In the genomic region with DNA sequence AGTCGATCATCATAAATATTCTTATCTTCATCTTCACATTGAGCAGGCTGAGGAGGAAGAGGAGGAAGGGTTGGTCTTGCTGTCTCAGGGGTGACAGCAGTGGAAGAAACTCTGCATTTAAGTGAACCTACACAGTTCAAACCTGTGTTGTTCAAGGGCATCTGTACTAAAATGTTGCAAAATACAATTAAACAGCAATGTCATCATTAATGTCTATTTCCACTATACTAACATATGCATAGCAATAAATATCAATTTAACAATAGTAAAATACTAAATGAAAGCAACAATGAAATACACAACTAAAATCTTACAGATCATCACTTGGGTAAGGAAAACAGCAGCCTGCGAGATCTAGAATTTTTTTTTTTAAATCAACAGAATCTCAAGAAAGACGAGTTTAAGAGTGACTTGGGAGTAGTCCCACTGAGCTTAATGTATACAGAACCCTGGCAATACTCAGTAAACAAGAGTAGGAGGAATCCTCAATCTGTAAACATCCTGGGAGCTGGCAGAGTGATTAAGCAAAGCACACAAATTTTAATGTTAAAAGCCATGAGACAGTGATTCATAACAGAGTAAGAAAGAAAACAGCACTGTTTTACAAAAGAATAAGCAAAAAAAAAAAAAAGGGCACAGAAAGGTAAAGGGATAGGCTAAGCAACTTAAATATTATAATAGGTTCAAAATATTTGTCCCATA, we compare ENCODE assay signal across 19 cellular contexts. TPM values are rescaled to one million over a fixed set of nuclear protein-coding genes. Genes with fewer than 3 reads are reported as not detected.
A peak's percentile ranks its signal among the peaks of the same experiment; 100 is the strongest.
DNase-seq lines count a peak whose midpoint lies in the region; ATAC-seq and TF ChIP-seq lines count a peak whose summit lies in the region.
"Had no signal": no experiment of that assay in that cellular context is flagged by ENCODE, and none has a peak within 500 bp of the region (broad histone marks: within the 10 kb centered on the region; RNA-seq: fewer than 3 reads in every experiment).

No MANE protein-coding gene starts in this region.

- H3K4me3 ChIP-seq in mammary epithelial cell (replicated peaks in 1 of 3; ENCODE audit: insufficient read depth in 1 of 3, low read depth in 2 of 3, low read length in 3 of 3) (no peak overlapping the region), fibroblast of lung (replicated peaks in 1 of 4; ENCODE audit: control extremely low read depth in 1 of 4, insufficient read depth in 1 of 4, low read depth in 3 of 4, low read length in 4 of 4) (no peak overlapping the region)
- H3K4me3 ChIP-seq: neural progenitor cell, spleen had no signal

- H3K27me3 Mint-ChIP-seq in MCF 10A (ENCODE audit: insufficient read depth, unreplicated experiment), result no peaks in the 10 kb centered on the region
- H3K27me3 Mint-ChIP-seq: activated naive CD4-positive, alpha-beta T cell treated with anti-CD3 and anti-CD28 coated beads, Interleukin-2, amount 50 U/mL, for 24 hours; progenitor cell of endocrine pancreas had no signal

- H3K27ac Mint-ChIP-seq in MCF 10A (ENCODE audit: low read depth, unreplicated experiment), result peak overlapping the region; percentile 37
- H3K27ac Mint-ChIP-seq: activated naive CD4-positive, alpha-beta T cell treated with anti-CD3 and anti-CD28 coated beads, Interleukin-2, amount 50 U/mL, for 24 hours; CD4-positive, CD25-positive, alpha-beta regulatory T cell; neural progenitor cell; progenitor cell of endocrine pancreas; T-helper 17 cell had no signal

- BruUV-seq in MCF 10A (replicated peaks; lab: Mats Ljungman, UMichigan) (no TSS peak), mammary epithelial cell (replicated peaks; lab: Mats Ljungman, UMichigan) (no TSS peak)

- TF ChIP-seq CTCF in MCF 10A (IDR thresholded peaks at IDR 0.05; ENCODE audit: unreplicated experiment) (no peak), mammary epithelial cell (conservative IDR thresholded peaks at IDR 0.05 in 1 of 2, IDR thresholded peaks at IDR 0.05 in 1 of 2; ENCODE audit: extremely low read depth in 1 of 2, insufficient read depth in 1 of 2, low read depth in 1 of 2, low read length in 2 of 2) (no peak), fibroblast of lung (conservative IDR thresholded peaks at IDR 0.05 in 1 of 2, IDR thresholded peaks at IDR 0.05 in 1 of 2; ENCODE audit: low read depth in 1 of 2, low read length in 2 of 2) (no peak)

- no peak overlapping the region for H3K9ac ChIP-seq in mammary epithelial cell (ENCODE audit: insufficient read depth, low read length)
- no peak overlapping the region for H3K9ac ChIP-seq in fibroblast of lung (ENCODE audit: insufficient read depth, low read length)
- H3K9ac ChIP-seq: neural progenitor cell had no signal

- CTCF ChIA-PET in MCF 10A (lab: Yijun Ruan, JAX) (interaction anchor here (0.7 to 0.9 kb wide), 2 partner anchors 44 to 923 kb away, joined by 3 to 4 read pairs; no protein-coding TSS in a partner anchor), mammary epithelial cell (lab: Charles Lee; ENCODE audit: low non-redundant PET) (interaction anchor here (0.5 kb wide), 2 partner anchors 11 to 421 kb away, joined by 3 to 6 read pairs; no protein-coding TSS in a partner anchor)

- POLR2A ChIA-PET in MCF 10A (lab: Yijun Ruan, JAX), result interaction anchor here (0.6 to 13.3 kb wide), 7 partner anchors 8 to 905 kb away, joined by 3 to 235 read pairs (median 3); a partner anchor contains a TSS

- peaks cover 7% of the 10 kb centered on the region for H3K4me1 ChIP-seq in mammary epithelial cell (ENCODE audit: insufficient read depth, low read length)
- H3K4me1 ChIP-seq in fibroblast of lung (ENCODE audit: control insufficient read depth, extremely low read depth, insufficient read depth, low read length), result no peaks in the 10 kb centered on the region
- H3K4me1 ChIP-seq: spleen had no signal

- no peak overlapping the region for H2AFZ ChIP-seq in mammary epithelial cell (ENCODE audit: low read depth, low read length)
- H2AFZ ChIP-seq in fibroblast of lung (ENCODE audit: low read length), result no peak overlapping the region
- H2AFZ ChIP-seq: neural progenitor cell had no signal

- WGBS in mammary epithelial cell (ENCODE audit: low coverage, missing lambda C conversion rate), result 98% methylated on average over 3 of the region's 3 CpGs

- H3K36me3 ChIP-seq in mammary epithelial cell (ENCODE audit: insufficient read depth, low read length) (no peaks in the 10 kb centered on the region), fibroblast of lung (ENCODE audit: control insufficient read depth, insufficient read depth, low read length) (no peaks in the 10 kb centered on the region)
- H3K36me3 ChIP-seq: neural progenitor cell, spleen had no signal

- H3K4me2 ChIP-seq in mammary epithelial cell (ENCODE audit: insufficient read depth, low read depth, low read length), result no peak overlapping the region
- peak overlapping the region; percentile 40 for H3K4me2 ChIP-seq in fibroblast of lung (ENCODE audit: extremely low read depth, insufficient read depth, low read length)
- H3K4me2 ChIP-seq: neural progenitor cell had no signal

- dilution Hi-C loops in mammary epithelial cell (cut with HindIII; ENCODE audit: low sequenced_read_pairs), result no loop called here

- H4K20me1 ChIP-seq in mammary epithelial cell (ENCODE audit: insufficient read depth, low read length) (no peaks in the 10 kb centered on the region), fibroblast of lung (ENCODE audit: control insufficient read depth, extremely low read depth, insufficient read depth, low read length) (no peaks in the 10 kb centered on the region)

- H3K4me3 Mint-ChIP-seq in MCF 10A (ENCODE audit: unreplicated experiment), result no peak overlapping the region
- H3K4me3 Mint-ChIP-seq: activated naive CD4-positive, alpha-beta T cell treated with anti-CD3 and anti-CD28 coated beads, Interleukin-2, amount 50 U/mL, for 24 hours; CD4-positive, CD25-positive, alpha-beta regulatory T cell; neural progenitor cell; T-helper 17 cell had no signal

- H3K9me3 Mint-ChIP-seq in MCF 10A (ENCODE audit: unreplicated experiment), result no peaks in the 10 kb centered on the region
- H3K9me3 Mint-ChIP-seq: activated naive CD4-positive, alpha-beta T cell treated with anti-CD3 and anti-CD28 coated beads, Interleukin-2, amount 50 U/mL, for 24 hours; neural progenitor cell had no signal

- H3K27ac ChIP-seq in mammary epithelial cell (ENCODE audit: insufficient read depth, low read depth, low read length) (no peak overlapping the region), fibroblast of lung (ENCODE audit: insufficient read depth, low read length) (no peak overlapping the region)
- H3K27ac ChIP-seq: neural progenitor cell, spleen had no signal

- H3K36me3 Mint-ChIP-seq in MCF 10A (ENCODE audit: insufficient read depth, unreplicated experiment), result no peaks in the 10 kb centered on the region
- H3K36me3 Mint-ChIP-seq: CD4-positive, CD25-positive, alpha-beta regulatory T cell had no signal

- H3K9me3 ChIP-seq in mammary epithelial cell (replicated peaks; ENCODE audit: insufficient read depth, low read length) (no peaks in the 10 kb centered on the region), fibroblast of lung (ENCODE audit: control insufficient read depth, insufficient read depth, low read depth, low read length) (no peaks in the 10 kb centered on the region)
- H3K9me3 ChIP-seq: spleen had no signal

- H3K79me2 ChIP-seq in mammary epithelial cell (ENCODE audit: insufficient read depth, low read length) (peaks cover 61% of the 10 kb centered on the region), fibroblast of lung (ENCODE audit: control insufficient read depth, insufficient read depth, low read length) (no peaks in the 10 kb centered on the region)

- no peak for DNase-seq in MCF 10A (ENCODE audit: unreplicated experiment)
- DNase-seq in mammary epithelial cell, result no peak
- peak; percentile 16 for DNase-seq in SK-MEL-5 (ENCODE audit: low read depth, low spot score)
- DNase-seq in fibroblast of lung (ENCODE audit: low read depth in 2 of 2), result peak in 1 of 2 donors; percentile 44
- DNase-seq in effector CD4-positive, alpha-beta T cell, result no peak
- DNase-seq in NCI-H526 treated with DMSO at 0.1 percent for 48 hours (lab: John Stamatoyannopoulos, UW), result no peak
- no peak for DNase-seq in NCI-H128 (lab: John Stamatoyannopoulos, UW; ENCODE audit: unreplicated experiment)
- DNase-seq: activated CD8-positive, alpha-beta memory T cell treated with anti-CD3 and anti-CD28 coated beads for 24 hours; activated T-cell treated with anti-CD3 and anti-CD28 coated beads, Interleukin-2, amount 50 U/mL, for 48 hours; CD4-positive, CD25-positive, alpha-beta regulatory T cell; NCI-H1092 treated with DMSO at 0.1 percent for 48 hours; NCI-H524 treated with DMSO at 0.1 percent for 48 hours; spleen; stimulated activated CD8-positive, alpha-beta memory T cell treated with anti-CD3 and anti-CD28 coated beads, Interleukin-4, amount 100 ng/mL, for 48 hours; T-helper 17 cell had no signal

- in situ Hi-C loops in mammary epithelial cell (cut with MboI; ENCODE audit: low sequenced_read_pairs in 2 of 2) (no loop called here), SK-MEL-5 (cut with HindIII; ENCODE audit: low pct_unique_long_range_greater_than_20kb, low sequenced_read_pairs) (no loop called here)

- no peak for ATAC-seq in GM21786 (IDR thresholded peaks at IDR 0.05; ENCODE audit: unreplicated experiment)
- ATAC-seq: T-helper 17 cell had no signal

- peaks cover 33% of the 10 kb centered on the region for H3K4me1 Mint-ChIP-seq in MCF 10A (ENCODE audit: insufficient read depth, unreplicated experiment)

- no peaks in the 10 kb centered on the region for H3K27me3 ChIP-seq in mammary epithelial cell (ENCODE audit: insufficient read depth, low read length)
- H3K27me3 ChIP-seq in fibroblast of lung (ENCODE audit: control insufficient read depth, insufficient read depth, low read length), result no peaks in the 10 kb centered on the region
- H3K27me3 ChIP-seq: neural progenitor cell had no signal

- intact Hi-C loops in MCF 10A (cut with micrococcal nuclease), result no loop called here
- intact Hi-C loops in mammary epithelial cell (cut with micrococcal nuclease), result no loop called here

RNA-seq across cellular contexts. Expression of a gene that starts 10.0 kb away (rescaled TPM):
- total RNA-seq in MCF 10A (2022) (17.2 and 17.3 TPM in 2 replicates), mammary epithelial cell (10 to 100 TPM; 19.1 to 24.7 TPM), fibroblast of lung (6.8 and 8.7 TPM in 2 replicates)
- polyA plus RNA-seq in mammary epithelial cell (5.2 TPM), fibroblast of lung (3.8 and 3.9 TPM in 2 replicates)
- polyA minus RNA-seq in mammary epithelial cell (3.8 TPM), fibroblast of lung (ENCODE audit: low replicate concordance) (0.12 and 1.9 TPM in 2 replicates)
- total RNA-seq in SK-MEL-5 (2014; rRNA removed; shearing (Covaris generic)), result 12.6 and 13.7 TPM in 2 replicates
- polyA plus RNA-seq in SK-MEL-5 (2015; cell fraction: cytosol; rRNA removed), result 7.5 and 10.0 TPM in 2 replicates
- polyA plus RNA-seq in SK-MEL-5 (2015; cell fraction: nucleus; rRNA removed), result 2.6 and 2.8 TPM in 2 replicates
- 2.6 and 3.0 TPM in 2 replicates for polyA plus RNA-seq in fibroblast of lung (2012)
